ENCODE assay signal across 17 cellular contexts in genomic region chr15:41506796-41507341, GRCh38. TPM values are rescaled to one million over a fixed set of nuclear protein-coding genes. Genes with fewer than 3 reads are reported as not detected.
DNase-seq lines count a peak whose midpoint lies in the region; ATAC-seq and TF ChIP-seq lines count a peak whose summit lies in the region.
"Had no signal": no experiment of that assay in that cellular context is flagged by ENCODE, and none has a peak within 500 bp of the region (broad histone marks: within the 10 kb centered on the region; RNA-seq: fewer than 3 reads in every experiment).

No MANE protein-coding gene starts in this region.

- H3K27me3 ChIP-seq in Peyer's patch = peaks cover 0 to 6% of the 10 kb centered on the region in 2 donors
- peaks cover 52% of the 10 kb centered on the region for H3K27me3 ChIP-seq in osteoblast (ENCODE audit: insufficient read depth, low read length)
- peaks cover 12% of the 10 kb centered on the region for H3K27me3 ChIP-seq in prostate gland (replicated peaks; ENCODE audit: insufficient read depth)

- H3K36me3 ChIP-seq in Peyer's patch (peaks cover 0 to 22% (median 0%) of the 10 kb centered on the region in 3 donors), osteoblast (ENCODE audit: insufficient read depth, low read length) (no peaks in the 10 kb centered on the region), prostate gland (no peaks in the 10 kb centered on the region)
- H3K36me3 ChIP-seq: cardiac muscle cell, heart left ventricle, spleen had no signal

- H3K9me3 ChIP-seq in Peyer's patch (no peaks in the 10 kb centered on the region), osteoblast (ENCODE audit: low read depth, low read length) (no peaks in the 10 kb centered on the region), prostate gland (no peaks in the 10 kb centered on the region)
- H3K9me3 ChIP-seq: heart left ventricle, spleen had no signal

- H3K27ac ChIP-seq in Peyer's patch = peak overlapping the region in 2 of 4 donors; percentile 61 to 87
- H3K27ac ChIP-seq in osteoblast (ENCODE audit: low read depth, low read length) = no peak overlapping the region
- no peak overlapping the region for H3K27ac ChIP-seq in prostate gland
- H3K27ac ChIP-seq: cardiac muscle cell, GM23248, heart left ventricle, spleen had no signal

- H3K79me2 ChIP-seq in osteoblast (ENCODE audit: insufficient read depth, low read length) = no peaks in the 10 kb centered on the region

- H3K4me2 ChIP-seq in osteoblast (ENCODE audit: insufficient read depth, low read length) = no peak overlapping the region

- WGBS in prostate gland = 81% methylated on average over 10 of the region's 10 CpGs

- ATAC-seq in HG03159 (IDR thresholded peaks at IDR 0.05; ENCODE audit: unreplicated experiment) = no peak
- ATAC-seq: heart left ventricle had no signal

- peak in 4 of 6 experiments; percentile 5 to 38 (median 23) for TF ChIP-seq CTCF in Peyer's patch (IDR thresholded peaks at IDR 0.05)
- no peak for TF ChIP-seq CTCF in osteoblast (IDR thresholded peaks at IDR 0.05; ENCODE audit: extremely low read depth, low read depth, low read length)
- TF ChIP-seq CTCF in prostate gland (IDR thresholded peaks at IDR 0.05) = no peak

- no peaks in the 10 kb centered on the region for H4K20me1 ChIP-seq in osteoblast (ENCODE audit: insufficient read depth, low read length)

- DNase-seq in SIG-M5 treated with dmso at 0.1 percent for 504 hours (lab: John Stamatoyannopoulos, UW; ENCODE audit: unreplicated experiment) = peak; percentile 17
- DNase-seq in SIG-M5 (lab: John Stamatoyannopoulos, UW) = no peak
- DNase-seq in Peyer's patch = no peak
- DNase-seq in osteoblast (ENCODE audit: insufficient read length, low spot score, missing footprints) = peak; percentile 88
- no peak for DNase-seq in prostate gland (ENCODE audit: low spot score)
- DNase-seq: ACHN; activated CD4-positive, alpha-beta T cell treated with anti-CD3 and anti-CD28 coated beads, Interleukin-2, amount 50 U/mL, for 48 hours; activated naive CD4-positive, alpha-beta T cell treated with anti-CD3 and anti-CD28 coated beads for 36 hours; Calu3; GM23248; left ventricle myocardium superior; NCI-H1694 treated with DMSO at 0.1 percent for 48 hours; NK-92 treated with Interleukin-12 subunit alpha and Interleukin-12 subunit beta, amount 100 ng/mL, for 24 hours; spleen had no signal

- H3K4me1 ChIP-seq in Peyer's patch = peaks cover 6 to 32% (median 15%) of the 10 kb centered on the region in 4 donors
- no peaks in the 10 kb centered on the region for H3K4me1 ChIP-seq in osteoblast (ENCODE audit: insufficient read depth, low read length)
- H3K4me1 ChIP-seq in prostate gland (replicated peaks) = peaks cover 7% of the 10 kb centered on the region

- H2AFZ ChIP-seq in osteoblast (ENCODE audit: low read length) = no peak overlapping the region
- H2AFZ ChIP-seq: GM23248 had no signal

- TF ChIP-seq POLR2A in Peyer's patch (IDR thresholded peaks at IDR 0.05) (no peak), prostate gland (IDR thresholded peaks at IDR 0.05) (no peak)

- intact Hi-C loops in prostate gland (cut with DNase I) = no loop called here

- no peak overlapping the region for H3K4me3 ChIP-seq in Peyer's patch
- H3K4me3 ChIP-seq in osteoblast (ENCODE audit: insufficient read depth, low read length) = no peak overlapping the region
- H3K4me3 ChIP-seq in prostate gland = no peak overlapping the region
- H3K4me3 ChIP-seq: cardiac muscle cell, GM23248, heart left ventricle, spleen had no signal

RNA-seq across cellular contexts. Expression of gene LTK, which starts 6.8 kb away (rescaled TPM):
- 10 to 100 TPM in 3 of 4 donors, not detected in 1; 13.8 to 39.0 (median 26.3) TPM for total RNA-seq in Peyer's patch
- not detected in 2 replicates for total RNA-seq in osteoblast
- total RNA-seq in prostate gland = 1 to 10 TPM in 1 of 2 donors, not detected in 1; 1.5 TPM
- total RNA-seq: activated naive CD4-positive, alpha-beta T cell treated with anti-CD3 and anti-CD28 coated beads for 36 hours; GM23248 had no signal

RNA-seq across cellular contexts. Expression of gene ITPKA, which starts 13.2 kb away (rescaled TPM):
- 10 to 100 TPM; 28.9 to 95.6 (median 93.9) TPM for total RNA-seq in Peyer's patch
- 0.29 and 0.36 TPM in 2 replicates for total RNA-seq in osteoblast
- 10 to 100 TPM in 1 of 2 donors, under 1 TPM in 1; 0.23 to 14.2 TPM for total RNA-seq in prostate gland

RNA-seq across cellular contexts. Expression of gene RPAP1, which starts 37.2 kb away (rescaled TPM):
- 10 to 100 TPM; 29.4 to 82.5 (median 48.4) TPM for total RNA-seq in Peyer's patch
- 11.9 and 13.8 TPM in 2 replicates for total RNA-seq in osteoblast
- 10 to 100 TPM; 17.0 to 47.3 TPM for total RNA-seq in prostate gland

RNA-seq across cellular contexts. Expression of gene TYRO3, which starts 52.1 kb away (rescaled TPM):
- total RNA-seq in Peyer's patch (10 to 100 TPM in 1 of 4 donors, 1 to 10 TPM in 3; 2.8 to 16.2 (median 6.8) TPM), osteoblast (6.2 and 6.8 TPM in 2 replicates), prostate gland (10 to 100 TPM in 1 of 2 donors, 1 to 10 TPM in 1; 5.2 to 99.6 TPM)

Comparison
In these comparisons a context has a peak if more than half of its experiments do, and no peak if none do; other contexts are left out.
1. DNase-seq: peak in SIG-M5 treated with dmso at 0.1 percent for 504 hours (single experiment) and osteoblast (single experiment); none in SIG-M5 (single experiment), Peyer's patch (0 of 3) and prostate gland (single experiment).
2. CTCF ChIP-seq: peak in Peyer's patch (4 of 6); none in osteoblast (single experiment) and prostate gland (0 of 4).